ENCODE assay signal across 4 cellular contexts in genomic region chr7:35970458-35970857, GRCh38.
"Had no signal": no experiment of that assay in that cellular context is flagged by ENCODE, and none has a peak within 500 bp of the region (broad histone marks: within the 10 kb centered on the region; RNA-seq: fewer than 3 reads in every experiment).

No MANE protein-coding gene starts in this region.

- H3K27ac Mint-ChIP-seq: GM23338, H9 had no signal

- ATAC-seq: GM23338 had no signal

- DNase-seq: H9, HCEC 1CT, IMR-90 had no signal

- H3K4me1 Mint-ChIP-seq: GM23338, H9 had no signal

- H3K4me3 Mint-ChIP-seq: GM23338, H9 had no signal
